14 cellular contexts compared by ENCODE assay signal in the genomic region with DNA sequence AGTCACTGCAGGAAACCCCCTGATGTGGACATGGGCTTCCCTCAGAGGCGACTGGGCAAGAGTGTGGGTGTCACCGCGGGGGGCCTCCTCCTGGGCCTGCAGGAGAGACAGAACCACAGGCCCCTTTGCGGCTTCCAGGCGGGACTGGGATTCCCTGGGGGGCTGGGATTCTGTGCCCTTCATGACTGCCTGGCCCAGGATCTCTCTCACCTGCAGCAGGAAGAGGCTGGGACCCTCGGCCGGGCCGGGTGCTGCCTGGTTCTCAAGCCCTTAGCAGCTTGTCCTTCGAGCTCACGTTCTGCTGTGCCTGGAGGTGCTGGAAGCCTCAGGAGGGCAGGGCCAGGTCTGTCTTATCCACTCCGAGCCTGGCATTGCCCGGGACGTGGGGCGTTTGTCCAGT. TPM values are rescaled to one million over a fixed set of nuclear protein-coding genes. Genes with fewer than 3 reads are reported as not detected.
A peak's percentile ranks its signal among the peaks of the same experiment; 100 is the strongest.
DNase-seq lines count a peak whose midpoint lies in the region; TF ChIP-seq lines count a peak whose summit lies in the region.
"Had no signal": no experiment of that assay in that cellular context is flagged by ENCODE, and none has a peak within 500 bp of the region (broad histone marks: within the 10 kb centered on the region; RNA-seq: fewer than 3 reads in every experiment).

No MANE protein-coding gene starts in this region.

- H3K27me3 Mint-ChIP-seq in nephron progenitor cell (ENCODE audit: low read depth, poor library complexity): no peaks in the 10 kb centered on the region
- no peaks in the 10 kb centered on the region for H3K27me3 Mint-ChIP-seq in activated CD4-positive, alpha-beta T cell treated with anti-CD3 and anti-CD28 coated beads, Interleukin-2, amount 10 ng/mL, durations not matched to agents 24 days and 14 days
- H3K27me3 Mint-ChIP-seq: CD4-positive, alpha-beta memory T cell had no signal

- H3K4me1 Mint-ChIP-seq in nephron progenitor cell: peaks cover 14% of the 10 kb centered on the region
- no peaks in the 10 kb centered on the region for H3K4me1 Mint-ChIP-seq in activated CD4-positive, alpha-beta T cell treated with anti-CD3 and anti-CD28 coated beads, Interleukin-2, amount 10 ng/mL, durations not matched to agents 24 days and 14 days

- intact Hi-C loops in esophagus muscularis mucosa (cut with DNase I): no loop called here
- intact Hi-C loops in transverse colon (cut with DNase I; ENCODE audit: low total_unique reads): no loop called here
- intact Hi-C loops in activated CD4-positive, alpha-beta T cell treated with anti-CD3 and anti-CD28 coated beads, Interleukin-2, amount 10 ng/mL, durations not matched to agents 24 days and 14 days (cut with micrococcal nuclease): no loop called here

- CTCF ChIA-PET in RWPE1 (lab: Yijun Ruan, JAX): interaction anchor here (0.6 kb wide), 2 partner anchors 12 to 521 kb away, joined by 4 to 5 read pairs; no protein-coding TSS in a partner anchor

- TF ChIP-seq CTCF in RWPE1 (conservative IDR thresholded peaks at IDR 0.05; ENCODE audit: low read depth) (no peak), esophagus muscularis mucosa (IDR thresholded peaks at IDR 0.05) (no peak), nephron progenitor cell (IDR thresholded peaks at IDR 0.05) (no peak), transverse colon (IDR thresholded peaks at IDR 0.05) (no peak), WERI-Rb-1 (IDR thresholded peaks at IDR 0.05; ENCODE audit: low read depth, low read length) (no peak)

- no peak for TF ChIP-seq POLR2A in esophagus muscularis mucosa (IDR thresholded peaks at IDR 0.05; ENCODE audit: low read depth)
- TF ChIP-seq POLR2A in transverse colon (IDR thresholded peaks at IDR 0.05): no peak

- peak overlapping the region; percentile 19 for H3K27ac Mint-ChIP-seq in nephron progenitor cell
- H3K27ac Mint-ChIP-seq in activated CD4-positive, alpha-beta T cell treated with anti-CD3 and anti-CD28 coated beads, Interleukin-2, amount 10 ng/mL, durations not matched to agents 24 days and 14 days: no peak overlapping the region
- H3K27ac Mint-ChIP-seq: CD4-positive, alpha-beta memory T cell had no signal

- H3K4me3 ChIP-seq in esophagus muscularis mucosa: no peak overlapping the region
- H3K4me3 ChIP-seq in transverse colon: no peak overlapping the region
- H3K4me3 ChIP-seq in WERI-Rb-1 (ENCODE audit: low read depth, low read length): no peak overlapping the region
- H3K4me3 ChIP-seq: A549, GM12878, GM23248 had no signal

- H3K4me1 ChIP-seq in esophagus muscularis mucosa (peaks cover 19 to 56% (median 44%) of the 10 kb centered on the region in 4 donors), transverse colon (peaks cover 0 to 18% (median 8%) of the 10 kb centered on the region in 4 donors)
- H3K4me1 ChIP-seq: A549, BE2C had no signal

- peaks cover 9% of the 10 kb centered on the region for H3K9me3 Mint-ChIP-seq in nephron progenitor cell
- no peaks in the 10 kb centered on the region for H3K9me3 Mint-ChIP-seq in activated CD4-positive, alpha-beta T cell treated with anti-CD3 and anti-CD28 coated beads, Interleukin-2, amount 10 ng/mL, durations not matched to agents 24 days and 14 days
- H3K9me3 Mint-ChIP-seq: CD4-positive, alpha-beta memory T cell had no signal

- peak overlapping the region; percentile 18 for H3K27ac ChIP-seq in RWPE1
- H3K27ac ChIP-seq in esophagus muscularis mucosa (replicated peaks in 1 of 4): peak overlapping the region; percentile 84 to 92 (median 88)
- peak overlapping the region in 3 of 4 donors; percentile 77 to 84 (median 79) for H3K27ac ChIP-seq in transverse colon
- H3K27ac ChIP-seq in WERI-Rb-1: no peak overlapping the region
- H3K27ac ChIP-seq: A549, C4-2B, GM23248 had no signal

- DNase-seq in RWPE1 (ENCODE audit: low spot score) (no peak), esophagus muscularis mucosa (ENCODE audit: extremely low spot score) (no peak), nephron progenitor cell (no peak), transverse colon (no peak), MV-4-11 (lab: John Stamatoyannopoulos, UW) (no peak), WERI-Rb-1 (no peak)
- DNase-seq in activated CD4-positive, alpha-beta T cell treated with anti-CD3 and anti-CD28 coated beads, Interleukin-2, amount 10 ng/mL, durations not matched to agents 24 days and 14 days: no peak
- DNase-seq: BE2C; CD4-positive, alpha-beta memory T cell; DMS79; GM23248 had no signal

- in situ Hi-C loops in transverse colon (cut with MboI; ENCODE audit: low pct_ligation_motif_present in 1 of 4, low pct_unique_long_range_greater_than_20kb in 1 of 4, low sequenced_read_pairs in 3 of 4): no loop called here

- H3K9me3 ChIP-seq in esophagus muscularis mucosa (no peaks in the 10 kb centered on the region), transverse colon (no peaks in the 10 kb centered on the region), WERI-Rb-1 (ENCODE audit: severe bottlenecking) (no peaks in the 10 kb centered on the region)
- H3K9me3 ChIP-seq: A549, BE2C had no signal

- H3K36me3 Mint-ChIP-seq in nephron progenitor cell (ENCODE audit: low read depth): peaks cover 76% of the 10 kb centered on the region
- H3K36me3 Mint-ChIP-seq in activated CD4-positive, alpha-beta T cell treated with anti-CD3 and anti-CD28 coated beads, Interleukin-2, amount 10 ng/mL, durations not matched to agents 24 days and 14 days (ENCODE audit: low read depth): peaks cover 49% of the 10 kb centered on the region

- no peaks in the 10 kb centered on the region for H3K27me3 ChIP-seq in esophagus muscularis mucosa
- no peaks in the 10 kb centered on the region for H3K27me3 ChIP-seq in transverse colon
- H3K27me3 ChIP-seq in WERI-Rb-1 (ENCODE audit: insufficient read depth, low read depth, severe bottlenecking): no peaks in the 10 kb centered on the region
- H3K27me3 ChIP-seq: BE2C had no signal

- TF ChIP-seq EP300 in esophagus muscularis mucosa (IDR thresholded peaks at IDR 0.05) (no peak), transverse colon (IDR thresholded peaks at IDR 0.05; ENCODE audit: low read depth) (no peak)

- H3K36me3 ChIP-seq in esophagus muscularis mucosa: peaks cover 25 to 78% (median 58%) of the 10 kb centered on the region in 4 donors
- peaks cover 0 to 32% (median 11%) of the 10 kb centered on the region in 4 donors for H3K36me3 ChIP-seq in transverse colon
- peaks cover 72% of the 10 kb centered on the region for H3K36me3 ChIP-seq in WERI-Rb-1

- no peak overlapping the region for H3K4me3 Mint-ChIP-seq in nephron progenitor cell
- no peak overlapping the region for H3K4me3 Mint-ChIP-seq in activated CD4-positive, alpha-beta T cell treated with anti-CD3 and anti-CD28 coated beads, Interleukin-2, amount 10 ng/mL, durations not matched to agents 24 days and 14 days
- H3K4me3 Mint-ChIP-seq: CD4-positive, alpha-beta memory T cell had no signal

- WGBS in esophagus muscularis mucosa: 93% methylated on average over 4 of the region's 14 CpGs
- WGBS in transverse colon (ENCODE audit: low coverage in 1 of 2), 2 donors: 94% methylated on average over 12 of the region's 14 CpGs; no CpG with 5 or more reads in 1 of the 2 donors

- POLR2A ChIA-PET in RWPE1 (lab: Yijun Ruan, JAX; ENCODE audit: low non-redundant PET): no interaction called here

RNA-seq across cellular contexts. Expression of gene SUN1, which starts 11.8 kb away (rescaled TPM):
- total RNA-seq in esophagus muscularis mucosa: 100 to 1,000 TPM; 132 to 149 (median 147) TPM
- total RNA-seq in transverse colon: 100 to 1,000 TPM in 3 of 4 donors, 10 to 100 TPM in 1; 92.7 to 569 (median 162) TPM
- total RNA-seq in activated CD4-positive, alpha-beta T cell treated with anti-CD3 and anti-CD28 coated beads, Interleukin-2, amount 10 ng/mL, durations not matched to agents 24 days and 14 days: 85.8 and 90.3 TPM in 2 replicates

RNA-seq across cellular contexts. Expression of gene GET4, which starts 32.3 kb away (rescaled TPM):
- total RNA-seq in esophagus muscularis mucosa (10 to 100 TPM; 24.7 to 41.3 (median 35.2) TPM), transverse colon (100 to 1,000 TPM in 2 of 4 donors, 10 to 100 TPM in 2; 49.4 to 116 (median 85.2) TPM)
- total RNA-seq in activated CD4-positive, alpha-beta T cell treated with anti-CD3 and anti-CD28 coated beads, Interleukin-2, amount 10 ng/mL, durations not matched to agents 24 days and 14 days: 35.8 and 41.0 TPM in 2 replicates
